22 cellular contexts compared by ENCODE assay signal in the genomic region with DNA sequence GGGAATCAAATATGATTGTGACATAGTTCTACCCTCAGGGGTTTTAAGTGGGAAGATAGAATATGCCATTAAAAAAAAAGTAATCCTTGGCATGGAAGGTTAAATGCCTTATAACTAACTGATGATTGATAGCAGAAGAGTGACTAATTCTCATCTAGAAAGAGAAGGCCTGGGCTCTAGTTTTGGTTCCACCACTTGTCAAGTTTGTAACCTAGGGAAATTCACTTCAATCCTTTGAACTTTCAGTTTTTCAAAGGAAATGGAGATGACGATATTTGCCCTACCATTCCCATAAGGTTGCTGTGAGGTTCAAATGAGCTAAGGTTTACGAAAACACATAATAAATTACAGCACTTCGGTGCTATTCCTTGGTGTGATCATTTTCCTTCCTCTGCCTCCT.
DNase-seq lines count a peak whose midpoint lies in the region; ATAC-seq and TF ChIP-seq lines count a peak whose summit lies in the region.
"Had no signal": no experiment of that assay in that cellular context is flagged by ENCODE, and none has a peak within 500 bp of the region (broad histone marks: within the 10 kb centered on the region; RNA-seq: fewer than 3 reads in every experiment).

No MANE protein-coding gene starts in this region.

- in situ Hi-C loops in G401 (cut with HindIII; ENCODE audit: low sequenced_read_pairs) (no loop called here), transverse colon (cut with MboI; ENCODE audit: low pct_ligation_motif_present in 1 of 4, low pct_unique_long_range_greater_than_20kb in 1 of 4, low sequenced_read_pairs in 3 of 4) (no loop called here)

- H3K4me3 ChIP-seq in GM12865 (ENCODE audit: low read depth, low read length), result no peak overlapping the region
- H3K4me3 ChIP-seq in neural cell (ENCODE audit: low read length), result no peak overlapping the region
- no peak overlapping the region for H3K4me3 ChIP-seq in transverse colon
- H3K4me3 ChIP-seq: right lobe of liver, thoracic aorta had no signal

- intact Hi-C loops in transverse colon (cut with DNase I; ENCODE audit: low total_unique reads), result no loop called here

- no peaks in the 10 kb centered on the region for H3F3A ChIP-seq in neural cell (ENCODE audit: insufficient read depth, low read length, poor library complexity, severe bottlenecking)

- H3K4me2 ChIP-seq in neural cell (ENCODE audit: low read length), result no peak overlapping the region
- H3K4me2 ChIP-seq: KMS-11 had no signal

- H3K9me3 ChIP-seq in neural cell (ENCODE audit: low read length) (no peaks in the 10 kb centered on the region), transverse colon (no peaks in the 10 kb centered on the region)
- H3K9me3 ChIP-seq: right lobe of liver, thoracic aorta had no signal

- H3K79me2 ChIP-seq in neural cell (replicated peaks; ENCODE audit: insufficient read depth, low read length), result no peaks in the 10 kb centered on the region

- H3K4me1 ChIP-seq in transverse colon, result peaks cover 0 to 5% (median 0%) of the 10 kb centered on the region in 4 donors
- H3K4me1 ChIP-seq: right lobe of liver had no signal

- WGBS in transverse colon (ENCODE audit: low coverage in 1 of 2), 2 donors, result 68 to 86% methylated on average over 3 of the region's 3 CpGs

- H3K27me3 ChIP-seq in neural cell (ENCODE audit: insufficient read depth, low read depth, low read length) (no peaks in the 10 kb centered on the region), transverse colon (no peaks in the 10 kb centered on the region)
- H3K27me3 ChIP-seq: right lobe of liver had no signal

- peak overlapping the region; percentile 32 for H3K27ac ChIP-seq in neural cell (ENCODE audit: low read length)
- H3K27ac ChIP-seq in transverse colon, result no peak overlapping the region
- H3K27ac ChIP-seq: KMS-11, right lobe of liver, thoracic aorta had no signal

- no peak overlapping the region for H2AFZ ChIP-seq in neural cell (ENCODE audit: low read depth, low read length)

- TF ChIP-seq CTCF in GM12865 (IDR thresholded peaks at IDR 0.05; ENCODE audit: insufficient read depth, low read depth, low read length, missing control alignments) (no peak), neural cell (IDR thresholded peaks at IDR 0.05; ENCODE audit: poor library complexity, severe bottlenecking) (no peak), transverse colon (IDR thresholded peaks at IDR 0.05) (no peak)

- H3K9ac ChIP-seq in neural cell (ENCODE audit: low read length), result no peak overlapping the region
- H3K9ac ChIP-seq: KMS-11 had no signal

- TF ChIP-seq RAD21 in neural cell (conservative IDR thresholded peaks at IDR 0.05), result no peak

- H3K36me3 ChIP-seq in neural cell (ENCODE audit: insufficient read depth, low read length), result no peaks in the 10 kb centered on the region
- no peaks in the 10 kb centered on the region for H3K36me3 ChIP-seq in transverse colon
- H3K36me3 ChIP-seq: right lobe of liver, thoracic aorta had no signal

- ATAC-seq in HG03442 (IDR thresholded peaks at IDR 0.05; ENCODE audit: unreplicated experiment), result peak; percentile 43
- ATAC-seq in HG03095 (IDR thresholded peaks at IDR 0.05; ENCODE audit: unreplicated experiment), result no peak
- ATAC-seq: Right ventricle myocardium inferior, T-helper 17 cell had no signal

- no peaks in the 10 kb centered on the region for H4K20me1 ChIP-seq in neural cell (ENCODE audit: insufficient read depth)

- no peak for TF ChIP-seq EP300 in neural cell (conservative IDR thresholded peaks at IDR 0.05; ENCODE audit: poor library complexity, severe bottlenecking)
- no peak for TF ChIP-seq EP300 in transverse colon (IDR thresholded peaks at IDR 0.05; ENCODE audit: low read depth)

- no peak for TF ChIP-seq POLR2A in transverse colon (IDR thresholded peaks at IDR 0.05)

- DNase-seq in GM12865 (ENCODE audit: low read depth), result peak; percentile 31
- peak; percentile 60 for DNase-seq in amniotic epithelial cell (ENCODE audit: low read depth)
- no peak for DNase-seq in G401 (ENCODE audit: low spot score)
- no peak for DNase-seq in RPMI8226
- DNase-seq in transverse colon, result no peak
- DNase-seq: activated CD4-positive, alpha-beta T cell treated with anti-CD3 and anti-CD28 coated beads for 1 hour; activated CD8-positive, alpha-beta memory T cell treated with anti-CD3 and anti-CD28 coated beads, Interleukin-2, amount 50 U/mL, for 4 hours; activated naive CD4-positive, alpha-beta T cell treated with anti-CD3 and anti-CD28 coated beads, Interleukin-2, amount 10 ng/mL, durations not matched to agents 7 days and 5 days; effector CD4-positive, alpha-beta T cell; NCI-H1417; NCI-H2227 treated with DMSO at 0.1 percent for 48 hours; NK-92 treated with Interleukin-12 subunit alpha and Interleukin-12 subunit beta, amount 100 ng/mL, for 24 hours; right lobe of liver; stimulated activated CD4-positive, alpha-beta T cell treated with anti-CD3 and anti-CD28 coated beads, Interleukin-4, amount 100 ng/mL, for 24 hours; stimulated activated CD8-positive, alpha-beta memory T cell treated with anti-CD3 and anti-CD28 coated beads, Interleukin-4, amount 100 ng/mL, for 48 hours; T-helper 17 cell had no signal

- no peaks in the 10 kb centered on the region for H3K9me2 ChIP-seq in neural cell (ENCODE audit: insufficient read depth, low read length)

TF ChIP-seq in neural cell, 6 proteins besides CTCF, POLR2A, EP300 and RAD21:
- TF ChIP-seq, protein P1, sequence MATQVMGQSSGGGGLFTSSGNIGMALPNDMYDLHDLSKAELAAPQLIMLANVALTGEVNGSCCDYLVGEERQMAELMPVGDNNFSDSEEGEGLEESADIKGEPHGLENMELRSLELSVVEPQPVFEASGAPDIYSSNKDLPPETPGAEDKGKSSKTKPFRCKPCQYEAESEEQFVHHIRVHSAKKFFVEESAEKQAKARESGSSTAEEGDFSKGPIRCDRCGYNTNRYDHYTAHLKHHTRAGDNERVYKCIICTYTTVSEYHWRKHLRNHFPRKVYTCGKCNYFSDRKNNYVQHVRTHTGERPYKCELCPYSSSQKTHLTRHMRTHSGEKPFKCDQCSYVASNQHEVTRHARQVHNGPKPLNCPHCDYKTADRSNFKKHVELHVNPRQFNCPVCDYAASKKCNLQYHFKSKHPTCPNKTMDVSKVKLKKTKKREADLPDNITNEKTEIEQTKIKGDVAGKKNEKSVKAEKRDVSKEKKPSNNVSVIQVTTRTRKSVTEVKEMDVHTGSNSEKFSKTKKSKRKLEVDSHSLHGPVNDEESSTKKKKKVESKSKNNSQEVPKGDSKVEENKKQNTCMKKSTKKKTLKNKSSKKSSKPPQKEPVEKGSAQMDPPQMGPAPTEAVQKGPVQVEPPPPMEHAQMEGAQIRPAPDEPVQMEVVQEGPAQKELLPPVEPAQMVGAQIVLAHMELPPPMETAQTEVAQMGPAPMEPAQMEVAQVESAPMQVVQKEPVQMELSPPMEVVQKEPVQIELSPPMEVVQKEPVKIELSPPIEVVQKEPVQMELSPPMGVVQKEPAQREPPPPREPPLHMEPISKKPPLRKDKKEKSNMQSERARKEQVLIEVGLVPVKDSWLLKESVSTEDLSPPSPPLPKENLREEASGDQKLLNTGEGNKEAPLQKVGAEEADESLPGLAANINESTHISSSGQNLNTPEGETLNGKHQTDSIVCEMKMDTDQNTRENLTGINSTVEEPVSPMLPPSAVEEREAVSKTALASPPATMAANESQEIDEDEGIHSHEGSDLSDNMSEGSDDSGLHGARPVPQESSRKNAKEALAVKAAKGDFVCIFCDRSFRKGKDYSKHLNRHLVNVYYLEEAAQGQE (IDR thresholded peaks at IDR 0.05; ENCODE audit: borderline replicate concordance), result peak; percentile 20
- no peak for TF ChIP-seq EZH2 (IDR thresholded peaks at IDR 0.05; ENCODE audit: borderline replicate concordance, insufficient read depth, low read length, poor library complexity, severe bottlenecking)

Comparison
In these comparisons a context has a peak if more than half of its experiments do, and no peak if none do; other contexts are left out.
1. DNase-seq: peak in GM12865 (single experiment) and amniotic epithelial cell (single experiment); none in G401 (single experiment), RPMI8226 (single experiment) and transverse colon (single experiment).